8 cellular contexts compared by ENCODE assay signal in genomic region chr11:84660257-84660656, GRCh38.
"Had no signal": no experiment of that assay in that cellular context is flagged by ENCODE, and none has a peak within 500 bp of the region (broad histone marks: within the 10 kb centered on the region; RNA-seq: fewer than 3 reads in every experiment).

No MANE protein-coding gene starts in this region.

- ATAC-seq: GM12878 had no signal

- DNase-seq: GDM1, GF-D8 had no signal

- FAIRE-seq: G401.6, GM12878, GM12891, GM12892, GM18507, GM19239 had no signal

- H3K4me3 ChIP-seq: GM12878 had no signal
